In genomic region chr20:62429455-62430310, GRCh38 we compare ENCODE assay signal across 23 cellular contexts. TPM values are rescaled to one million over a fixed set of nuclear protein-coding genes. Genes with fewer than 3 reads are reported as not detected.
"Had no signal": no experiment of that assay in that cellular context is flagged by ENCODE, and none has a peak within 500 bp of the region (broad histone marks: within the 10 kb centered on the region; RNA-seq: fewer than 3 reads in every experiment).

No MANE protein-coding gene starts in this region.

- H2AFZ ChIP-seq: PC-9 had no signal

- H3K4me3 ChIP-seq: PC-9 had no signal

- FAIRE-seq: astrocyte had no signal

- H3K9ac ChIP-seq: KMS-11 had no signal

- H3K4me2 ChIP-seq: KMS-11, PC-9 had no signal

- ATAC-seq: activated T-cell treated with anti-CD3 and anti-CD28 coated beads, Interleukin-2, amount 50 U/mL, for 4 hours; T-helper 17 cell; WTC11 had no signal

- H3K27ac ChIP-seq: KMS-11, PC-9 had no signal

- DNase-seq: activated CD4-positive, alpha-beta memory T cell treated with anti-CD3 and anti-CD28 coated beads for 36 hours; activated CD4-positive, alpha-beta T cell treated with anti-CD3 and anti-CD28 coated beads for 48 hours; activated CD4-positive, CD25-positive, alpha-beta regulatory T cell treated with anti-CD3 and anti-CD28 coated beads, Interleukin-2, amount 50 U/mL, for 72 hours; activated CD8-positive, alpha-beta memory T cell treated with anti-CD3 and anti-CD28 coated beads for 24 hours; activated effector memory CD4-positive, alpha-beta T cell treated with anti-CD3 and anti-CD28 coated beads, Interleukin-2, amount 50 U/mL, for 16 hours; activated naive CD4-positive, alpha-beta T cell treated with anti-CD3 and anti-CD28 coated beads for 36 hours; activated T-cell treated with anti-CD3 and anti-CD28 coated beads, Interleukin-2, amount 50 U/mL, for 4 hours; amygdala; MV-4-11; NCI-H1105 treated with DMSO at 0.1 percent for 48 hours; NCI-H1436 treated with DMSO at 0.1 percent for 48 hours; NCI-H187; NCI-H2081; NCI-H446; NCI-H524; PC-9; SIG-M5; T-helper 17 cell; T-helper 9 cell had no signal

RNA-seq across cellular contexts. Expression of gene RBBP8NL, which starts 2.3 kb away (rescaled TPM):
- total RNA-seq: activated CD4-positive, alpha-beta memory T cell treated with anti-CD3 and anti-CD28 coated beads for 36 hours; activated naive CD4-positive, alpha-beta T cell treated with anti-CD3 and anti-CD28 coated beads for 36 hours; activated T-cell treated with anti-CD3 and anti-CD28 coated beads, Interleukin-2, amount 50 U/mL, for 4 hours; MCF 10A; T-helper 17 cell had no signal

RNA-seq across cellular contexts. Expression of gene GATA5, which starts 46.1 kb away (rescaled TPM):
- total RNA-seq: activated CD4-positive, alpha-beta memory T cell treated with anti-CD3 and anti-CD28 coated beads for 36 hours; activated naive CD4-positive, alpha-beta T cell treated with anti-CD3 and anti-CD28 coated beads for 36 hours; activated T-cell treated with anti-CD3 and anti-CD28 coated beads, Interleukin-2, amount 50 U/mL, for 4 hours; astrocyte; MCF 10A; T-helper 17 cell had no signal
